ENCODE assay signal across 7 cellular contexts in genomic region chr11:62621567-62622470, GRCh38. TPM values are rescaled to one million over a fixed set of nuclear protein-coding genes. Genes with fewer than 3 reads are reported as not detected.
DNase-seq lines count a peak whose midpoint lies in the region; ATAC-seq, FAIRE-seq and TF ChIP-seq lines count a peak whose summit lies in the region.

Gene B3GAT3 (minus strand): TSS chr11:62621986. CDS start chr11:62621947, 39 bp downstream.

- H3K4me1 ChIP-seq in hepatocyte (ENCODE audit: insufficient read depth), result peaks cover 11% of the 10 kb centered on the region

- in situ Hi-C loops in astrocyte of the cerebellum (cut with HindIII; ENCODE audit: low sequenced_read_pairs), result no loop called here

- TF ChIP-seq CTCF in astrocyte of the cerebellum (IDR thresholded peaks at IDR 0.05; ENCODE audit: low read depth, low read length, missing control alignments), result no peak
- no peak for TF ChIP-seq CTCF in hepatocyte (IDR thresholded peaks at IDR 0.05; ENCODE audit: poor library complexity)

- H2AFZ ChIP-seq in hepatocyte, result peak within 1 kb of the TSS; percentile 46

- no peaks in the 10 kb centered on the region for H3K27me3 ChIP-seq in hepatocyte

- no peaks in the 10 kb centered on the region for H4K20me1 ChIP-seq in hepatocyte (ENCODE audit: insufficient read depth, poor library complexity, severe bottlenecking)

- H3K4me3 ChIP-seq in astrocyte of the cerebellum (ENCODE audit: low read depth, low read length), result peak within 1 kb of the TSS; percentile 55
- H3K4me3 ChIP-seq in hepatocyte, result peak within 1 kb of the TSS; percentile 50

- H3K9me2 ChIP-seq in hepatocyte (replicated peaks; ENCODE audit: insufficient read depth), result no peaks in the 10 kb centered on the region

- H3K36me3 ChIP-seq in hepatocyte (replicated peaks; ENCODE audit: insufficient read depth, low read depth), result no peaks in the 10 kb centered on the region

- peak; percentile 92 for ATAC-seq in HG02981 (IDR thresholded peaks at IDR 0.05; ENCODE audit: unreplicated experiment)

- 5% methylated on average over 55 of the region's 77 CpGs for WGBS in hepatocyte (ENCODE audit: low lambda C conversion rate, missing lambda C conversion rate)

- no peaks in the 10 kb centered on the region for H3K9me3 ChIP-seq in hepatocyte (ENCODE audit: low read depth)

- peak; percentile 93 for FAIRE-seq in GM18507 (lab: Jason Lieb, UNC)

- peak within 1 kb of the TSS; percentile 92 for H3K27ac ChIP-seq in hepatocyte

- H3K79me2 ChIP-seq in hepatocyte, result peaks cover 29% of the 10 kb centered on the region

- DNase-seq in GM18507 (ENCODE audit: extremely low spot score, insufficient read length, low read depth) (peak; percentile 99), NCI-H2029 treated with DMSO at 0.1 percent for 48 hours (lab: John Stamatoyannopoulos, UW) (peak; percentile 99), T-helper 9 cell (peak; percentile 96), astrocyte of the cerebellum (ENCODE audit: low read depth) (peak; percentile 95), hepatocyte (ENCODE audit: low spot score) (peak; percentile 99), renal cortical epithelial cell (ENCODE audit: low read depth) (peak; percentile 96)

- peak within 1 kb of the TSS; percentile 83 for H3K4me2 ChIP-seq in hepatocyte

RNA-seq across cellular contexts. Expression of gene B3GAT3, which starts in this region (rescaled TPM):
- 32.3 and 34.4 TPM in 2 replicates for total RNA-seq in hepatocyte
- 59.6 and 61.4 TPM in 2 replicates for polyA plus RNA-seq in hepatocyte
- 37.2 and 39.6 TPM in 2 replicates for total RNA-seq in renal cortical epithelial cell

Comparison
In these comparisons a context has a peak if more than half of its experiments do, and no peak if none do; other contexts are left out.
1. Peak in every context shown above with its lines: DNase-seq, ATAC-seq, H3K4me3 ChIP-seq and H3K27ac ChIP-seq.